8 cellular contexts compared by ENCODE assay signal in genomic region chrX:45788941-45789348, GRCh38.
DNase-seq lines count a peak whose midpoint lies in the region; ATAC-seq and TF ChIP-seq lines count a peak whose summit lies in the region.

No MANE protein-coding gene starts in this region.

- no peaks in the 10 kb centered on the region for H3K9me3 ChIP-seq in HCT116 (ENCODE audit: control insufficient read depth in 1 of 2, insufficient read depth in 1 of 2, low read depth in 1 of 2, low read length in 2 of 2)

- H3K27ac ChIP-seq in HCT116 (ENCODE audit: low read depth, low read length) = peak overlapping the region; percentile 64

- H3K79me2 ChIP-seq in HCT116 (ENCODE audit: insufficient read depth, low read length) = peaks cover 100% of the 10 kb centered on the region

- H3K9me2 ChIP-seq in HCT116 (ENCODE audit: insufficient read depth) = no peaks in the 10 kb centered on the region

- intact Hi-C loops in HCT116 (cut with micrococcal nuclease) = no loop called here
- intact Hi-C loops in activated CD4-positive, alpha-beta memory T cell treated with anti-CD3 and anti-CD28 coated beads for 36 hours (cut with micrococcal nuclease) = no loop called here
- intact Hi-C loops in Right ventricle myocardium inferior (cut with DNase I) = loop anchor here (5.0 kb wide), 1 partner anchor 587 kb away; the partner anchor contains the start of gene DIPK2B

- no peaks in the 10 kb centered on the region for H3K27me3 ChIP-seq in HCT116 (ENCODE audit: insufficient read depth, low read length)

- H2AFZ ChIP-seq in HCT116 (ENCODE audit: low read depth, low read length, poor library complexity, severe bottlenecking) = no peak overlapping the region

- peaks cover 66 to 98% of the 10 kb centered on the region in 2 experiments for H3K4me1 ChIP-seq in HCT116 (ENCODE audit: control insufficient read depth in 1 of 2, insufficient read depth in 2 of 2, low read length in 2 of 2)

- peak overlapping the region; percentile 10 for H3K4me3 Mint-ChIP-seq in activated CD4-positive, alpha-beta memory T cell treated with anti-CD3 and anti-CD28 coated beads for 36 hours

- no peak for TF ChIP-seq CTCF in HCT116 (IDR thresholded peaks at IDR 0.05 in 2 of 3, conservative IDR thresholded peaks at IDR 0.05 in 1 of 3; ENCODE audit: borderline replicate concordance in 1 of 3, insufficient read depth in 1 of 3, low read depth in 2 of 3, low read length in 2 of 3)

- H3K9ac ChIP-seq in HCT116 (ENCODE audit: low read length) = peak overlapping the region; percentile 44

- no peak for TF ChIP-seq POLR2A in HCT116 (IDR thresholded peaks at IDR 0.05; ENCODE audit: borderline replicate concordance, extremely low read depth, insufficient read depth, insufficient read length)

- H3K4me1 Mint-ChIP-seq in activated CD4-positive, alpha-beta memory T cell treated with anti-CD3 and anti-CD28 coated beads for 36 hours (ENCODE audit: low read depth) = peaks cover 77% of the 10 kb centered on the region

- peaks cover 37% of the 10 kb centered on the region for H3K36me3 Mint-ChIP-seq in activated CD4-positive, alpha-beta memory T cell treated with anti-CD3 and anti-CD28 coated beads for 36 hours

- DNase-seq in HCT116 (ENCODE audit: low read depth, low spot score) = no peak
- no peak for DNase-seq in activated CD4-positive, alpha-beta memory T cell treated with anti-CD3 and anti-CD28 coated beads for 36 hours
- peak; percentile 62 for DNase-seq in Right ventricle myocardium inferior (ENCODE audit: missing footprints)
- peak; percentile 62 for DNase-seq in pulmonary artery endothelial cell (ENCODE audit: low read depth, low spot score)
- no peak for DNase-seq in germinal center (ENCODE audit: low spot score)
- no peak for DNase-seq in stimulated activated CD4-positive, alpha-beta T cell treated with anti-CD3 and anti-CD28 coated beads, Interleukin-12 subunit alpha, Interleukin-12 subunit beta, amount 100 ng/mL, for 4 hours
- DNase-seq in KG1 (lab: John Stamatoyannopoulos, UW) = no peak
- no peak for DNase-seq in activated CD4-positive, alpha-beta T cell treated with anti-CD3 and anti-CD28 coated beads for 1 hour

- H4K20me1 ChIP-seq in HCT116 (ENCODE audit: insufficient read depth) = peaks cover 18% of the 10 kb centered on the region; the same call in 1 of the 2 replicates

- RAD21 ChIA-PET in HCT116 (lab: Charles Lee; ENCODE audit: low non-redundant PET in 1 of 2, low total read pairs in 2 of 2, uncharacterized antibody in 2 of 2, unreplicated experiment in 2 of 2) = no interaction called here

- peak overlapping the region; percentile 53 for H3K4me2 ChIP-seq in HCT116 (ENCODE audit: low read length)

- peaks cover 3 to 19% of the 10 kb centered on the region in 2 experiments for H3K36me3 ChIP-seq in HCT116 (ENCODE audit: control insufficient read depth in 1 of 2, insufficient read depth in 2 of 2, low read length in 2 of 2)

- H3K9me3 Mint-ChIP-seq in activated CD4-positive, alpha-beta memory T cell treated with anti-CD3 and anti-CD28 coated beads for 36 hours = no peaks in the 10 kb centered on the region

- H3K4me3 ChIP-seq in HCT116 (replicated peaks in 1 of 2; ENCODE audit: low read depth in 1 of 2, low read length in 2 of 2) = no peak overlapping the region

- TF ChIP-seq RAD21 in HCT116 (IDR thresholded peaks at IDR 0.05; ENCODE audit: low read depth) = no peak

- CTCF ChIA-PET in HCT116 (lab: Charles Lee) = interaction anchor here (1.4 kb wide), 1 partner anchor 12 kb away, joined by 3 read pairs; no protein-coding TSS in a partner anchor
- CTCF ChIA-PET in activated CD4-positive, alpha-beta memory T cell treated with anti-CD3 and anti-CD28 coated beads for 36 hours (lab: Charles Lee) = no interaction called here

- ATAC-seq in HCT116 (peak; percentile 56), Right ventricle myocardium inferior (no peak)

- H3K27me3 Mint-ChIP-seq in activated CD4-positive, alpha-beta memory T cell treated with anti-CD3 and anti-CD28 coated beads for 36 hours = no peaks in the 10 kb centered on the region

- H3K27ac Mint-ChIP-seq in activated CD4-positive, alpha-beta memory T cell treated with anti-CD3 and anti-CD28 coated beads for 36 hours = peak overlapping the region; percentile 60

- POLR2A ChIA-PET in HCT116 (lab: Charles Lee) = interaction anchor here (1.8 kb wide), 1 partner anchor 18 kb away, joined by 6 read pairs; no protein-coding TSS in a partner anchor
- POLR2A ChIA-PET in activated CD4-positive, alpha-beta memory T cell treated with anti-CD3 and anti-CD28 coated beads for 36 hours (lab: Charles Lee) = interaction anchor here (1.3 kb wide), 1 partner anchor 21 kb away, joined by 4 read pairs; no protein-coding TSS in a partner anchor

- TSS peak; percentile 2 for BruUV-seq in HCT116 (replicated peaks; lab: Mats Ljungman, UMichigan)

TF ChIP-seq in HCT116, 20 proteins besides CTCF, POLR2A, EP300 and RAD21:
- TF ChIP-seq SRF (IDR thresholded peaks at IDR 0.05; ENCODE audit: low read depth) = no peak
- TF ChIP-seq ATF3 (IDR thresholded peaks at IDR 0.05) = no peak
- no peak for TF ChIP-seq SIN3A (IDR thresholded peaks at IDR 0.05; ENCODE audit: low read depth)
- TF ChIP-seq ZBTB33 (IDR thresholded peaks at IDR 0.05; ENCODE audit: extremely low read depth, insufficient replicate concordance, low read length) = no peak
- TF ChIP-seq FOSL1 (IDR thresholded peaks at IDR 0.05; ENCODE audit: low read depth) = no peak
TF ChIP-seq in HCT116: peak in this region for 0.

Comparison
In these comparisons a context has a peak if more than half of its experiments do, and no peak if none do; other contexts are left out.
1. DNase-seq: peak in Right ventricle myocardium inferior (single experiment) and pulmonary artery endothelial cell (single experiment); none in HCT116 (single experiment), activated CD4-positive, alpha-beta memory T cell treated with anti-CD3 and anti-CD28 coated beads for 36 hours (single experiment), germinal center (single experiment), stimulated activated CD4-positive, alpha-beta T cell treated with anti-CD3 and anti-CD28 coated beads, Interleukin-12 subunit alpha, Interleukin-12 subunit beta, amount 100 ng/mL, for 4 hours (single experiment), KG1 (single experiment) and activated CD4-positive, alpha-beta T cell treated with anti-CD3 and anti-CD28 coated beads for 1 hour (single experiment).